Comparison of ENCODE assay signal across 11 cellular contexts in genomic region chr15:82122754-82123400, GRCh38.
DNase-seq lines count a peak whose midpoint lies in the region; ATAC-seq and TF ChIP-seq lines count a peak whose summit lies in the region.
"Had no signal": no experiment of that assay in that cellular context is flagged by ENCODE, and none has a peak within 500 bp of the region (broad histone marks: within the 10 kb centered on the region; RNA-seq: fewer than 3 reads in every experiment).

No MANE protein-coding gene starts in this region.

- POLR2A ChIA-PET in activated CD8-positive, alpha-beta T cell treated with anti-CD3 and anti-CD28 coated beads for 36 hours (lab: Charles Lee): interaction anchor here (0.6 to 0.7 kb wide), 2 partner anchors 19 to 72 kb away, joined by 3 read pairs; no protein-coding TSS in a partner anchor

- intact Hi-C loops in activated CD8-positive, alpha-beta T cell treated with anti-CD3 and anti-CD28 coated beads for 36 hours (cut with micrococcal nuclease): no loop called here

- no peaks in the 10 kb centered on the region for H3K36me3 ChIP-seq in mesendoderm (ENCODE audit: control insufficient read depth, insufficient read depth, low read length)

- H3K9me3 Mint-ChIP-seq in activated CD8-positive, alpha-beta T cell treated with anti-CD3 and anti-CD28 coated beads for 36 hours: no peaks in the 10 kb centered on the region
- H3K9me3 Mint-ChIP-seq in activated T-helper 17 cell treated with anti-CD3 and anti-CD28 coated beads, Interleukin-2, amount 50 U/mL, for 72 hours: no peaks in the 10 kb centered on the region
- H3K9me3 Mint-ChIP-seq: memory B cell had no signal

- no peak overlapping the region for H4K5ac ChIP-seq in mesendoderm (ENCODE audit: low read length)

- no peak overlapping the region for H3K4me2 ChIP-seq in mesendoderm (ENCODE audit: low read length)
- H3K4me2 ChIP-seq: BLaER1 had no signal

- no peak overlapping the region for H3K27ac ChIP-seq in mesendoderm (ENCODE audit: low read depth, low read length)
- H3K27ac ChIP-seq: BLaER1 had no signal

- no peak overlapping the region for H3K18ac ChIP-seq in mesendoderm (ENCODE audit: low read length)

- H3K79me2 ChIP-seq in mesendoderm (ENCODE audit: control insufficient read depth, insufficient read depth, low read length): no peaks in the 10 kb centered on the region

- no CpG with 5 or more reads among the region's 4 CpGs for WGBS in mesendoderm (ENCODE audit: extremely low coverage, insufficient coverage, low lambda C conversion rate)

- peaks cover 3% of the 10 kb centered on the region for H3K4me1 Mint-ChIP-seq in activated CD8-positive, alpha-beta T cell treated with anti-CD3 and anti-CD28 coated beads for 36 hours (ENCODE audit: low read depth)
- no peaks in the 10 kb centered on the region for H3K4me1 Mint-ChIP-seq in activated T-helper 17 cell treated with anti-CD3 and anti-CD28 coated beads, Interleukin-2, amount 50 U/mL, for 72 hours
- H3K4me1 Mint-ChIP-seq: memory B cell had no signal

- no peak overlapping the region for H3K4me3 ChIP-seq in cardiac fibroblast (replicated peaks in 1 of 2; ENCODE audit: low read depth in 2 of 2, low read length in 2 of 2)
- H3K4me3 ChIP-seq in mesendoderm (ENCODE audit: low read length): no peak overlapping the region
- H3K4me3 ChIP-seq: BLaER1 had no signal

- CTCF ChIA-PET in activated CD8-positive, alpha-beta T cell treated with anti-CD3 and anti-CD28 coated beads for 36 hours (lab: Charles Lee): interaction anchor here (1.2 kb wide), 1 partner anchor 14 kb away, joined by 5 read pairs; no protein-coding TSS in a partner anchor

- no peak for TF ChIP-seq CTCF in cardiac fibroblast (IDR thresholded peaks at IDR 0.05; ENCODE audit: low read depth, low read length)
- TF ChIP-seq CTCF in activated CD8-positive, alpha-beta T cell treated with anti-CD3 and anti-CD28 coated beads for 36 hours (IDR thresholded peaks at IDR 0.05): no peak

- no peak overlapping the region for H2BK120ac ChIP-seq in mesendoderm (ENCODE audit: low read depth, low read length)

- DNase-seq in A172 (ENCODE audit: low spot score): peak; percentile 96
- DNase-seq in HS-5 (ENCODE audit: low read depth): peak; percentile 89
- peak; percentile 90 to 99 for DNase-seq in cardiac fibroblast (ENCODE audit: low read depth in 2 of 2)
- DNase-seq in mesendoderm: peak; percentile 22
- DNase-seq in NCI-H1092 treated with DMSO at 0.1 percent for 48 hours (lab: John Stamatoyannopoulos, UW): no peak
- no peak for DNase-seq in activated CD8-positive, alpha-beta T cell treated with anti-CD3 and anti-CD28 coated beads for 36 hours
- DNase-seq in central memory CD4-positive, alpha-beta T cell: no peak
- DNase-seq: activated CD8-positive, alpha-beta memory T cell treated with anti-CD3 and anti-CD28 coated beads, Interleukin-2, amount 50 U/mL, for 48 hours had no signal

- no peaks in the 10 kb centered on the region for H3K27me3 Mint-ChIP-seq in activated CD8-positive, alpha-beta T cell treated with anti-CD3 and anti-CD28 coated beads for 36 hours
- no peaks in the 10 kb centered on the region for H3K27me3 Mint-ChIP-seq in activated T-helper 17 cell treated with anti-CD3 and anti-CD28 coated beads, Interleukin-2, amount 50 U/mL, for 72 hours
- H3K27me3 Mint-ChIP-seq: memory B cell had no signal

- H3K36me3 Mint-ChIP-seq in activated CD8-positive, alpha-beta T cell treated with anti-CD3 and anti-CD28 coated beads for 36 hours (ENCODE audit: low read depth): peaks cover 2% of the 10 kb centered on the region
- peaks cover 10% of the 10 kb centered on the region for H3K36me3 Mint-ChIP-seq in activated T-helper 17 cell treated with anti-CD3 and anti-CD28 coated beads, Interleukin-2, amount 50 U/mL, for 72 hours (ENCODE audit: low read depth)

- ATAC-seq in activated CD8-positive, alpha-beta T cell treated with anti-CD3 and anti-CD28 coated beads for 36 hours: no peak
- no peak for ATAC-seq in activated T-helper 17 cell treated with anti-CD3 and anti-CD28 coated beads, Interleukin-2, amount 50 U/mL, for 72 hours (replicated peaks)

- H2BK5ac ChIP-seq in mesendoderm (ENCODE audit: low read length): no peak overlapping the region

- H3K23ac ChIP-seq in mesendoderm (ENCODE audit: low read length): no peak overlapping the region

- H3K79me1 ChIP-seq in mesendoderm (ENCODE audit: low read length): no peaks in the 10 kb centered on the region

- H3K4me1 ChIP-seq in mesendoderm (ENCODE audit: control insufficient read depth, low read depth, low read length): no peaks in the 10 kb centered on the region
- H3K4me1 ChIP-seq: BLaER1 had no signal

- H3K56ac ChIP-seq in mesendoderm (ENCODE audit: low read length): no peak overlapping the region

- H3K4me3 Mint-ChIP-seq in activated CD8-positive, alpha-beta T cell treated with anti-CD3 and anti-CD28 coated beads for 36 hours: no peak overlapping the region
- no peak overlapping the region for H3K4me3 Mint-ChIP-seq in activated T-helper 17 cell treated with anti-CD3 and anti-CD28 coated beads, Interleukin-2, amount 50 U/mL, for 72 hours
- H3K4me3 Mint-ChIP-seq: memory B cell had no signal

- no peak overlapping the region for H3K9ac ChIP-seq in mesendoderm (ENCODE audit: low read length)
- H3K9ac ChIP-seq: BLaER1 had no signal

- no peak overlapping the region for H3K27ac Mint-ChIP-seq in activated CD8-positive, alpha-beta T cell treated with anti-CD3 and anti-CD28 coated beads for 36 hours
- no peak overlapping the region for H3K27ac Mint-ChIP-seq in activated T-helper 17 cell treated with anti-CD3 and anti-CD28 coated beads, Interleukin-2, amount 50 U/mL, for 72 hours
- H3K27ac Mint-ChIP-seq: memory B cell had no signal

- no peak overlapping the region for H3K4ac ChIP-seq in mesendoderm (ENCODE audit: low read depth, low read length)

- H2BK15ac ChIP-seq in mesendoderm (replicated peaks; ENCODE audit: low read depth): no peak overlapping the region

- H4K8ac ChIP-seq in mesendoderm (ENCODE audit: low read depth, low read length): no peak overlapping the region

- H3K27me3 ChIP-seq in mesendoderm (ENCODE audit: insufficient read depth, low read length, poor library complexity): no peaks in the 10 kb centered on the region
- H3K27me3 ChIP-seq: BLaER1 had no signal

- no peak overlapping the region for H2AK5ac ChIP-seq in mesendoderm (ENCODE audit: low read length)

Comparison
In these comparisons a context has a peak if more than half of its experiments do, and no peak if none do; other contexts are left out.
1. DNase-seq: peak in A172 (single experiment), HS-5 (single experiment), cardiac fibroblast (2 of 2) and mesendoderm (single experiment); none in NCI-H1092 treated with DMSO at 0.1 percent for 48 hours (single experiment), activated CD8-positive, alpha-beta T cell treated with anti-CD3 and anti-CD28 coated beads for 36 hours (single experiment) and central memory CD4-positive, alpha-beta T cell (single experiment).